In genomic region chr22:50260801-50261614, GRCh38 we compare ENCODE assay signal across 8 cellular contexts. TPM values are rescaled to one million over a fixed set of nuclear protein-coding genes. Genes with fewer than 3 reads are reported as not detected.
DNase-seq lines count a peak whose midpoint lies in the region; ATAC-seq and TF ChIP-seq lines count a peak whose summit lies in the region.

No MANE protein-coding gene starts in this region.

- peaks cover 6 to 48% (median 21%) of the 10 kb centered on the region in 9 donors for H3K4me1 ChIP-seq in heart right ventricle

- 2% methylated on average over 67 to 92 of the region's 92 CpGs for WGBS in heart right ventricle, 2 donors

- peak overlapping the region; percentile 36 to 75 (median 59) for H3K4me3 ChIP-seq in heart right ventricle

- peaks cover 0 to 32% (median 0%) of the 10 kb centered on the region in 7 donors for H3K27me3 ChIP-seq in heart right ventricle

- no peaks in the 10 kb centered on the region for H3K36me3 Mint-ChIP-seq in activated T-cell treated with anti-CD3 and anti-CD28 coated beads, Interleukin-2, amount 50 U/mL, for 24 hours (ENCODE audit: low read depth)
- no peaks in the 10 kb centered on the region for H3K36me3 Mint-ChIP-seq in activated naive CD4-positive, alpha-beta T cell treated with anti-CD3 and anti-CD28 coated beads, Interleukin-2, amount 50 U/mL, for 24 hours

- no peaks in the 10 kb centered on the region for H3K9me3 Mint-ChIP-seq in activated T-cell treated with anti-CD3 and anti-CD28 coated beads, Interleukin-2, amount 50 U/mL, for 24 hours
- no peaks in the 10 kb centered on the region for H3K9me3 Mint-ChIP-seq in activated naive CD4-positive, alpha-beta T cell treated with anti-CD3 and anti-CD28 coated beads, Interleukin-2, amount 50 U/mL, for 24 hours

- peak overlapping the region; percentile 55 for H3K4me3 Mint-ChIP-seq in activated T-cell treated with anti-CD3 and anti-CD28 coated beads, Interleukin-2, amount 50 U/mL, for 24 hours
- peak overlapping the region; percentile 23 for H3K4me3 Mint-ChIP-seq in activated naive CD4-positive, alpha-beta T cell treated with anti-CD3 and anti-CD28 coated beads, Interleukin-2, amount 50 U/mL, for 24 hours

- DNase-seq in activated T-cell treated with anti-CD3 and anti-CD28 coated beads, Interleukin-2, amount 50 U/mL, for 24 hours: peak; percentile 67
- DNase-seq in activated T-cell treated with anti-CD3 and anti-CD28 coated beads for 4 hours (no peak), NCI-H1105 (lab: John Stamatoyannopoulos, UW) (peak; percentile 21), heart right ventricle (peak in 1 of 2 donors; percentile 54), renal cortical epithelial cell (ENCODE audit: low read depth) (peak; percentile 16), kidney glomerular epithelial cell (lab: John Stamatoyannopoulos, UW) (no peak)

- H3K27ac Mint-ChIP-seq in activated T-cell treated with anti-CD3 and anti-CD28 coated beads, Interleukin-2, amount 50 U/mL, for 24 hours: no peak overlapping the region
- no peak overlapping the region for H3K27ac Mint-ChIP-seq in activated naive CD4-positive, alpha-beta T cell treated with anti-CD3 and anti-CD28 coated beads, Interleukin-2, amount 50 U/mL, for 24 hours

- peaks cover 0 to 9% (median 0%) of the 10 kb centered on the region in 9 donors for H3K36me3 ChIP-seq in heart right ventricle

- H3K9me3 ChIP-seq in heart right ventricle: no peaks in the 10 kb centered on the region

- intact Hi-C loops in heart right ventricle (cut with DNase I): no loop called here

- no peak for TF ChIP-seq CTCF in heart right ventricle (IDR thresholded peaks at IDR 0.05)

- H3K27ac ChIP-seq in heart right ventricle: peak overlapping the region in 9 of 10 donors; percentile 28 to 80 (median 63)

- ATAC-seq in heart right ventricle (peak in 6 of 8 donors; percentile 3 to 21 (median 14)), HG02938 (IDR thresholded peaks at IDR 0.05; ENCODE audit: unreplicated experiment) (no peak)

- H3K4me1 Mint-ChIP-seq in activated T-cell treated with anti-CD3 and anti-CD28 coated beads, Interleukin-2, amount 50 U/mL, for 24 hours (ENCODE audit: low read depth): peaks cover 8% of the 10 kb centered on the region
- H3K4me1 Mint-ChIP-seq in activated naive CD4-positive, alpha-beta T cell treated with anti-CD3 and anti-CD28 coated beads, Interleukin-2, amount 50 U/mL, for 24 hours: peaks cover 6% of the 10 kb centered on the region

- H3K27me3 Mint-ChIP-seq in activated T-cell treated with anti-CD3 and anti-CD28 coated beads, Interleukin-2, amount 50 U/mL, for 24 hours: peaks cover 52% of the 10 kb centered on the region
- peaks cover 9% of the 10 kb centered on the region for H3K27me3 Mint-ChIP-seq in activated naive CD4-positive, alpha-beta T cell treated with anti-CD3 and anti-CD28 coated beads, Interleukin-2, amount 50 U/mL, for 24 hours

RNA-seq across cellular contexts. Expression of gene MAPK12, which starts 0.5 kb away (rescaled TPM):
- total RNA-seq in heart right ventricle: 10 to 100 TPM; 10.6 to 21.9 (median 16.1) TPM
- 10 to 100 TPM; 14.8 to 23.0 TPM for polyA plus RNA-seq in heart right ventricle
- total RNA-seq in renal cortical epithelial cell: 22.0 and 26.0 TPM in 2 replicates

RNA-seq across cellular contexts. Expression of gene MAPK11, which starts 9.2 kb away (rescaled TPM):
- total RNA-seq in heart right ventricle: 10 to 100 TPM in 2 of 10 donors, 1 to 10 TPM in 8; 4.3 to 11.3 (median 7.1) TPM
- 10 to 100 TPM; 11.6 to 18.0 TPM for polyA plus RNA-seq in heart right ventricle
- total RNA-seq in renal cortical epithelial cell: 9.9 and 10.2 TPM in 2 replicates

RNA-seq across cellular contexts. Expression of gene HDAC10, which starts 9.9 kb away (rescaled TPM):
- total RNA-seq in heart right ventricle (10 to 100 TPM in 6 of 10 donors, 1 to 10 TPM in 4; 7.1 to 16.7 (median 10.3) TPM), renal cortical epithelial cell (19.8 and 48.9 TPM in 2 replicates)
- 10 to 100 TPM in 1 of 2 donors, 1 to 10 TPM in 1; 7.9 to 20.3 TPM for polyA plus RNA-seq in heart right ventricle

RNA-seq across cellular contexts. Expression of gene TUBGCP6, which starts 16.2 kb away (rescaled TPM):
- total RNA-seq in heart right ventricle (10 to 100 TPM; 15.5 to 23.3 (median 18.5) TPM), renal cortical epithelial cell (26.2 and 34.5 TPM in 2 replicates)
- 10 to 100 TPM; 14.2 to 40.7 TPM for polyA plus RNA-seq in heart right ventricle

RNA-seq across cellular contexts. Expression of gene PLXNB2, which starts 46.4 kb away (rescaled TPM):
- total RNA-seq in heart right ventricle (100 to 1,000 TPM in 1 of 10 donors, 10 to 100 TPM in 9; 43.0 to 101 (median 57.8) TPM), renal cortical epithelial cell (98.8 and 582 TPM in 2 replicates)
- 10 to 100 TPM; 33.5 to 71.0 TPM for polyA plus RNA-seq in heart right ventricle

Comparison
In these comparisons a context has a peak if more than half of its experiments do, and no peak if none do; other contexts are left out.
1. DNase-seq: peak in activated T-cell treated with anti-CD3 and anti-CD28 coated beads, Interleukin-2, amount 50 U/mL, for 24 hours (single experiment), NCI-H1105 (single experiment) and renal cortical epithelial cell (single experiment); none in activated T-cell treated with anti-CD3 and anti-CD28 coated beads for 4 hours (single experiment) and kidney glomerular epithelial cell (single experiment).